In the genomic region with DNA sequence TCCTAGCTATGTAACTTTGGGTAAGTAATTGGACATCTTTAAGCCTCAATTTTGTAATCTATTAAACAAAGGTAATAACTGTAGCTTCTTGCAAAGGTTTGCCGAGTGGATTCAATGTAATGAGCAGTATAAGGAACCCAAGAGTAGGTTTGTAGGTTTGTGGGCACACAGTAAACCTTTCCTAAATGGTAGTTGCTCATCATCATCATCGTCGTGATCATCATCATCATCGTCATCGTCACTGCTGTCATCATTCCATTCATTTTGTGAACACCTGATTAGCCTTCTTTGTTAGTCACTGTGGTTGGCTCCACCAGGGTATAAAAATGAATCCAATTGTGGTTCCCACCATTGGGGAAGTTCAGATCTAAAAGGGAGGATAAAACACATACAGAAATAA, we compare ENCODE assay signal across 3 cellular contexts.
A peak's percentile ranks its signal among the peaks of the same experiment; 100 is the strongest.
TF ChIP-seq lines count a peak whose summit lies in the region.

No MANE protein-coding gene starts in this region.

TF ChIP-seq in HepG2, 621 proteins besides CTCF, POLR2A, EP300 and RAD21:
- TF ChIP-seq ZFP36L2 (CRISPR knock-in tag; IDR thresholded peaks at IDR 0.05) (no peak), CREB1 (IDR thresholded peaks at IDR 0.05) (peak; percentile 84), CREB1 (CRISPR knock-in tag; IDR thresholded peaks at IDR 0.05) (no peak)
- TF ChIP-seq, protein P1, sequence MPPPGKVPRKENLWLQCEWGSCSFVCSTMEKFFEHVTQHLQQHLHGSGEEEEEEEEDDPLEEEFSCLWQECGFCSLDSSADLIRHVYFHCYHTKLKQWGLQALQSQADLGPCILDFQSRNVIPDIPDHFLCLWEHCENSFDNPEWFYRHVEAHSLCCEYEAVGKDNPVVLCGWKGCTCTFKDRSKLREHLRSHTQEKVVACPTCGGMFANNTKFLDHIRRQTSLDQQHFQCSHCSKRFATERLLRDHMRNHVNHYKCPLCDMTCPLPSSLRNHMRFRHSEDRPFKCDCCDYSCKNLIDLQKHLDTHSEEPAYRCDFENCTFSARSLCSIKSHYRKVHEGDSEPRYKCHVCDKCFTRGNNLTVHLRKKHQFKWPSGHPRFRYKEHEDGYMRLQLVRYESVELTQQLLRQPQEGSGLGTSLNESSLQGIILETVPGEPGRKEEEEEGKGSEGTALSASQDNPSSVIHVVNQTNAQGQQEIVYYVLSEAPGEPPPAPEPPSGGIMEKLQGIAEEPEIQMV (CRISPR knock-in tag; IDR thresholded peaks at IDR 0.05; ENCODE audit: low read depth) = no peak

TF ChIP-seq in HEK293, 187 proteins besides CTCF, POLR2A, EP300 and RAD21 (continued from another document):
- TF ChIP-seq, protein P2, sequence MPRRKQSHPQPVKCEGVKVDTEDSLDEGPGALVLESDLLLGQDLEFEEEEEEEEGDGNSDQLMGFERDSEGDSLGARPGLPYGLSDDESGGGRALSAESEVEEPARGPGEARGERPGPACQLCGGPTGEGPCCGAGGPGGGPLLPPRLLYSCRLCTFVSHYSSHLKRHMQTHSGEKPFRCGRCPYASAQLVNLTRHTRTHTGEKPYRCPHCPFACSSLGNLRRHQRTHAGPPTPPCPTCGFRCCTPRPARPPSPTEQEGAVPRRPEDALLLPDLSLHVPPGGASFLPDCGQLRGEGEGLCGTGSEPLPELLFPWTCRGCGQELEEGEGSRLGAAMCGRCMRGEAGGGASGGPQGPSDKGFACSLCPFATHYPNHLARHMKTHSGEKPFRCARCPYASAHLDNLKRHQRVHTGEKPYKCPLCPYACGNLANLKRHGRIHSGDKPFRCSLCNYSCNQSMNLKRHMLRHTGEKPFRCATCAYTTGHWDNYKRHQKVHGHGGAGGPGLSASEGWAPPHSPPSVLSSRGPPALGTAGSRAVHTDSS (tag by site-specific recombination; IDR thresholded peaks at IDR 0.05) = peak; percentile 55; the same call in 1 of the 2 replicates

TF ChIP-seq in neural cell, 6 proteins besides CTCF, POLR2A, EP300 and RAD21:
- TF ChIP-seq SMC3 (conservative IDR thresholded peaks at IDR 0.05; ENCODE audit: poor library complexity) (no peak), EZH2 (IDR thresholded peaks at IDR 0.05; ENCODE audit: borderline replicate concordance, insufficient read depth, low read length, poor library complexity, severe bottlenecking) (no peak), POLR2AphosphoS5 (IDR thresholded peaks at IDR 0.05) (no peak), MXI1 (conservative IDR thresholded peaks at IDR 0.05; ENCODE audit: poor library complexity, severe bottlenecking) (no peak), TAF1 (IDR thresholded peaks at IDR 0.05; ENCODE audit: low read depth) (no peak)
- TF ChIP-seq, protein P3, sequence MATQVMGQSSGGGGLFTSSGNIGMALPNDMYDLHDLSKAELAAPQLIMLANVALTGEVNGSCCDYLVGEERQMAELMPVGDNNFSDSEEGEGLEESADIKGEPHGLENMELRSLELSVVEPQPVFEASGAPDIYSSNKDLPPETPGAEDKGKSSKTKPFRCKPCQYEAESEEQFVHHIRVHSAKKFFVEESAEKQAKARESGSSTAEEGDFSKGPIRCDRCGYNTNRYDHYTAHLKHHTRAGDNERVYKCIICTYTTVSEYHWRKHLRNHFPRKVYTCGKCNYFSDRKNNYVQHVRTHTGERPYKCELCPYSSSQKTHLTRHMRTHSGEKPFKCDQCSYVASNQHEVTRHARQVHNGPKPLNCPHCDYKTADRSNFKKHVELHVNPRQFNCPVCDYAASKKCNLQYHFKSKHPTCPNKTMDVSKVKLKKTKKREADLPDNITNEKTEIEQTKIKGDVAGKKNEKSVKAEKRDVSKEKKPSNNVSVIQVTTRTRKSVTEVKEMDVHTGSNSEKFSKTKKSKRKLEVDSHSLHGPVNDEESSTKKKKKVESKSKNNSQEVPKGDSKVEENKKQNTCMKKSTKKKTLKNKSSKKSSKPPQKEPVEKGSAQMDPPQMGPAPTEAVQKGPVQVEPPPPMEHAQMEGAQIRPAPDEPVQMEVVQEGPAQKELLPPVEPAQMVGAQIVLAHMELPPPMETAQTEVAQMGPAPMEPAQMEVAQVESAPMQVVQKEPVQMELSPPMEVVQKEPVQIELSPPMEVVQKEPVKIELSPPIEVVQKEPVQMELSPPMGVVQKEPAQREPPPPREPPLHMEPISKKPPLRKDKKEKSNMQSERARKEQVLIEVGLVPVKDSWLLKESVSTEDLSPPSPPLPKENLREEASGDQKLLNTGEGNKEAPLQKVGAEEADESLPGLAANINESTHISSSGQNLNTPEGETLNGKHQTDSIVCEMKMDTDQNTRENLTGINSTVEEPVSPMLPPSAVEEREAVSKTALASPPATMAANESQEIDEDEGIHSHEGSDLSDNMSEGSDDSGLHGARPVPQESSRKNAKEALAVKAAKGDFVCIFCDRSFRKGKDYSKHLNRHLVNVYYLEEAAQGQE (IDR thresholded peaks at IDR 0.05; ENCODE audit: borderline replicate concordance) = no peak
